ENCODE assay signal across 24 cellular contexts in the genomic region with DNA sequence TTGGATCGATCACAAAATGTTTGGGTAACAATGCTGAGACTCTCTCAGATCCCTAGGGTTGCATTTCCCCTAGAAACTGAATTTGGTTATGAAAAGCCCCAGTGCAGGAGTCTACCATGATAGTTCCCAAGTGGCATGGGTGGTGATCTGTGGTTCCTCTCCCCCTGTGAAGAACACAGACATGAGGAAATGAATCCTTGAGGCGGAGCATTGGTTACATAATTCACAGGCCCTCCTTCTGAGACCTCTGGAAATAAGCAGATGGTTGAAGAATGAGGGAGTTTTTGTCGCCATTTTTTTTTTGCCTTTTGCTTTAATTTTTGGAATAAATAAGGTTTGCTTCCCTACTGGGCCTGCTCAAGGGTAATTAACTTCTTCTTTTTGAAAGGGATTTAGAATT.
"Had no signal": no experiment of that assay in that cellular context is flagged by ENCODE, and none has a peak within 500 bp of the region (broad histone marks: within the 10 kb centered on the region; RNA-seq: fewer than 3 reads in every experiment).

No MANE protein-coding gene starts in this region.

- H3K36me3 Mint-ChIP-seq: mesothelial cell of epicardium, naive B cell had no signal

- H3K4me1 Mint-ChIP-seq: endodermal cell; mesothelial cell of epicardium; naive B cell; naive thymus-derived CD8-positive, alpha-beta T cell had no signal

- DNase-seq: cortex of kidney; effector CD8-positive, alpha-beta T cell; effector memory CD8-positive, alpha-beta T cell; endodermal cell; erythroblast; esophagus squamous epithelium; foreskin fibroblast; foreskin melanocyte; gastrocnemius medialis; glutamatergic neuron; head of caudate nucleus; heart right ventricle; hippocampal formation; left cardiac atrium; left lung; left ventricle myocardium superior; lower lobe of right lung; mesenchymal stem cell; mucosa of descending colon; naive B cell; naive thymus-derived CD8-positive, alpha-beta T cell had no signal

- H3K4me3 Mint-ChIP-seq: dendritic cell treated with granulocyte-macrophage colony-stimulating factor and Interleukin-4, amounts not matched to agents 40 ng/mL and 50 ng/mL, for 4 days; effector memory CD8-positive, alpha-beta T cell; endodermal cell; mesothelial cell of epicardium; naive B cell; naive thymus-derived CD8-positive, alpha-beta T cell had no signal

- H3K27me3 Mint-ChIP-seq: dendritic cell treated with granulocyte-macrophage colony-stimulating factor and Interleukin-4, amounts not matched to agents 40 ng/mL and 50 ng/mL, for 4 days; effector memory CD8-positive, alpha-beta T cell; naive B cell had no signal

- H3K27ac Mint-ChIP-seq: dendritic cell treated with granulocyte-macrophage colony-stimulating factor and Interleukin-4, amounts not matched to agents 40 ng/mL and 50 ng/mL, for 4 days; effector memory CD8-positive, alpha-beta T cell; endodermal cell; mesothelial cell of epicardium; naive B cell; naive thymus-derived CD8-positive, alpha-beta T cell had no signal

- ATAC-seq: effector memory CD8-positive, alpha-beta T cell; esophagus mucosa; gastrocnemius medialis; heart right ventricle; left cardiac atrium; left lung; left ventricle myocardium superior; lower lobe of right lung; mucosa of descending colon; naive thymus-derived CD8-positive, alpha-beta T cell had no signal

- H3K9me3 Mint-ChIP-seq: endodermal cell had no signal
